Comparison of ENCODE assay signal across 8 cellular contexts in genomic region chr16:89686520-89687091, GRCh38. TPM values are rescaled to one million over a fixed set of nuclear protein-coding genes. Genes with fewer than 3 reads are reported as not detected.
DNase-seq lines count a peak whose midpoint lies in the region; ATAC-seq, FAIRE-seq and TF ChIP-seq lines count a peak whose summit lies in the region.

TSS of gene CDK10 (plus strand) at chr16:89686689. CDS start at chr16:89686711, 22 bp downstream.

- H3K9ac ChIP-seq in SU-DHL-6 (ENCODE audit: low read length), result peak within 1 kb of the TSS; percentile 90

- TF ChIP-seq CTCF in GM06990 (IDR thresholded peaks at IDR 0.05; ENCODE audit: insufficient read depth, low read length, poor library complexity, severe bottlenecking) (no peak), SU-DHL-6 (IDR thresholded peaks at IDR 0.05; ENCODE audit: insufficient read depth, low read length, poor library complexity, severe bottlenecking) (no peak), pancreas (IDR thresholded peaks at IDR 0.05) (no peak), thyroid gland (IDR thresholded peaks at IDR 0.05) (no peak)

- H3K4me1 Mint-ChIP-seq in activated naive CD8-positive, alpha-beta T cell treated with anti-CD3 and anti-CD28 coated beads, Interleukin-2, amount 10 ng/mL, durations not matched to agents 7 days and 5 days, result peaks cover 11% of the 10 kb centered on the region

- ATAC-seq in activated naive CD8-positive, alpha-beta T cell treated with anti-CD3 and anti-CD28 coated beads, Interleukin-2, amount 10 ng/mL, durations not matched to agents 7 days and 5 days (ENCODE audit: low read depth), result peak; percentile 88
- peak; percentile 84 to 93 (median 90) for ATAC-seq in pancreas

- H3K4me1 ChIP-seq in pancreas, result peaks cover 9 to 16% (median 12%) of the 10 kb centered on the region in 3 donors
- H3K4me1 ChIP-seq in thyroid gland, result peaks cover 8 to 11% of the 10 kb centered on the region in 2 donors

- peak within 1 kb of the TSS; percentile 90 for H3K27ac Mint-ChIP-seq in activated naive CD8-positive, alpha-beta T cell treated with anti-CD3 and anti-CD28 coated beads, Interleukin-2, amount 10 ng/mL, durations not matched to agents 7 days and 5 days

- H3K4me3 ChIP-seq in GM06990 (replicated peaks; ENCODE audit: low read depth, low read length) (peak within 1 kb of the TSS; percentile 68), SU-DHL-6 (ENCODE audit: insufficient read depth, low read length, poor library complexity, severe bottlenecking) (peak within 1 kb of the TSS; percentile 95), pancreas (peak within 1 kb of the TSS; percentile 69 to 100 (median 95)), thyroid gland (replicated peaks in 1 of 3) (peak within 1 kb of the TSS; percentile 59 to 77 (median 63))

- 0 to 1% methylated on average over 54 to 67 of the region's 67 CpGs for WGBS in pancreas, 2 donors
- WGBS in thyroid gland, 2 donors, result 0% methylated on average over 2 of the region's 67 CpGs; no CpG with 5 or more reads in 1 of the 2 donors

- intact Hi-C loops in head of caudate nucleus (cut with DNase I) (loop anchor here (10.0 kb wide), 1 partner anchor 122 kb away; the partner anchor contains the start of gene RPL13), pancreas (cut with DNase I) (no loop called here), thyroid gland (cut with DNase I) (no loop called here)

- DNase-seq in GM06990 (ENCODE audit: extremely low read depth, insufficient read length), result peak; percentile 94
- DNase-seq in HEK293T (ENCODE audit: extremely low spot score), result peak; percentile 96
- DNase-seq in NAMALWA (ENCODE audit: low spot score), result peak; percentile 93
- DNase-seq in activated naive CD8-positive, alpha-beta T cell treated with anti-CD3 and anti-CD28 coated beads, Interleukin-2, amount 10 ng/mL, durations not matched to agents 7 days and 5 days, result peak; percentile 98
- DNase-seq in head of caudate nucleus, result peak; percentile 69 to 97 (median 91)
- DNase-seq in pancreas, result peak; percentile 87 to 98 (median 94)
- peak; percentile 88 to 91 for DNase-seq in thyroid gland

- H3K27me3 Mint-ChIP-seq in activated naive CD8-positive, alpha-beta T cell treated with anti-CD3 and anti-CD28 coated beads, Interleukin-2, amount 10 ng/mL, durations not matched to agents 7 days and 5 days, result no peaks in the 10 kb centered on the region

- peak within 1 kb of the TSS; percentile 98 for H3K4me2 ChIP-seq in SU-DHL-6 (ENCODE audit: low read depth, low read length, poor library complexity, severe bottlenecking)

- H3K9me3 ChIP-seq in SU-DHL-6 (ENCODE audit: insufficient read depth, low read length), result no peaks in the 10 kb centered on the region
- H3K9me3 ChIP-seq in pancreas, result no peaks in the 10 kb centered on the region
- H3K9me3 ChIP-seq in thyroid gland, result no peaks in the 10 kb centered on the region

- no peaks in the 10 kb centered on the region for H4K20me1 ChIP-seq in SU-DHL-6 (ENCODE audit: low read depth, low read length)

- peaks cover 4% of the 10 kb centered on the region for H3F3A ChIP-seq in SU-DHL-6 (ENCODE audit: insufficient read depth)

- H3K36me3 ChIP-seq in GM06990 (ENCODE audit: control insufficient read depth, insufficient read depth, low read length), result peaks cover 12% of the 10 kb centered on the region
- H3K36me3 ChIP-seq in SU-DHL-6 (ENCODE audit: low read length), result no peaks in the 10 kb centered on the region; the same call in 1 of the 2 replicates
- H3K36me3 ChIP-seq in pancreas, result peaks cover 0 to 13% (median 6%) of the 10 kb centered on the region in 3 donors
- peaks cover 4 to 10% of the 10 kb centered on the region in 2 donors for H3K36me3 ChIP-seq in thyroid gland

- CTCF ChIA-PET in HEK293T (lab: Yijun Ruan, JAX), result interaction anchor here (1.1 kb wide), 1 partner anchor 20 kb away, joined by 4 read pairs; no protein-coding TSS in a partner anchor

- no peaks in the 10 kb centered on the region for H3K27me3 ChIP-seq in GM06990 (replicated peaks; ENCODE audit: control insufficient read depth, insufficient read depth, low read length)
- H3K27me3 ChIP-seq in SU-DHL-6 (ENCODE audit: low read length), result no peaks in the 10 kb centered on the region
- no peaks in the 10 kb centered on the region for H3K27me3 ChIP-seq in pancreas
- H3K27me3 ChIP-seq in thyroid gland, result no peaks in the 10 kb centered on the region

- no peaks in the 10 kb centered on the region for H3K9me2 ChIP-seq in SU-DHL-6 (replicated peaks; ENCODE audit: insufficient read depth, low read length)

- H3K27ac ChIP-seq in SU-DHL-6 (ENCODE audit: low read depth, low read length) (peak within 1 kb of the TSS; percentile 97), pancreas (peak within 1 kb of the TSS; percentile 78 to 91 (median 86)), thyroid gland (peak within 1 kb of the TSS; percentile 78 to 84 (median 83))

- POLR2A ChIA-PET in HEK293T (lab: Yijun Ruan, JAX), result interaction anchor here (0.7 to 2.5 kb wide), 9 partner anchors 9 to 30 kb away, joined by 3 to 16 read pairs (median 5); no protein-coding TSS in a partner anchor
- POLR2A ChIA-PET in activated naive CD8-positive, alpha-beta T cell treated with anti-CD3 and anti-CD28 coated beads, Interleukin-2, amount 10 ng/mL, durations not matched to agents 7 days and 5 days (lab: Charles Lee), result interaction anchor here (0.6 to 1.9 kb wide), 9 partner anchors 11 to 188 kb away, joined by 3 to 18 read pairs (median 5); partner anchors contain the start of gene TCF25

- H3K4me3 Mint-ChIP-seq in activated naive CD8-positive, alpha-beta T cell treated with anti-CD3 and anti-CD28 coated beads, Interleukin-2, amount 10 ng/mL, durations not matched to agents 7 days and 5 days, result peak within 1 kb of the TSS; percentile 96

- H2AFZ ChIP-seq in SU-DHL-6 (ENCODE audit: low read depth, low read length, severe bottlenecking), result peak within 1 kb of the TSS; percentile 99

- peaks cover 8% of the 10 kb centered on the region for H3K36me3 Mint-ChIP-seq in activated naive CD8-positive, alpha-beta T cell treated with anti-CD3 and anti-CD28 coated beads, Interleukin-2, amount 10 ng/mL, durations not matched to agents 7 days and 5 days

- peak; percentile 61 to 89 for TF ChIP-seq POLR2A in thyroid gland (IDR thresholded peaks at IDR 0.05)

- FAIRE-seq in pancreas (lab: Jason Lieb, UNC), result no peak

- H3K79me2 ChIP-seq in SU-DHL-6 (ENCODE audit: insufficient read depth, low read length), result peaks cover 8% of the 10 kb centered on the region

- H3K9me3 Mint-ChIP-seq in activated naive CD8-positive, alpha-beta T cell treated with anti-CD3 and anti-CD28 coated beads, Interleukin-2, amount 10 ng/mL, durations not matched to agents 7 days and 5 days, result no peaks in the 10 kb centered on the region

TF ChIP-seq in HEK293T, 16 proteins besides CTCF, POLR2A, EP300 and RAD21:
- TF ChIP-seq, protein P1, sequence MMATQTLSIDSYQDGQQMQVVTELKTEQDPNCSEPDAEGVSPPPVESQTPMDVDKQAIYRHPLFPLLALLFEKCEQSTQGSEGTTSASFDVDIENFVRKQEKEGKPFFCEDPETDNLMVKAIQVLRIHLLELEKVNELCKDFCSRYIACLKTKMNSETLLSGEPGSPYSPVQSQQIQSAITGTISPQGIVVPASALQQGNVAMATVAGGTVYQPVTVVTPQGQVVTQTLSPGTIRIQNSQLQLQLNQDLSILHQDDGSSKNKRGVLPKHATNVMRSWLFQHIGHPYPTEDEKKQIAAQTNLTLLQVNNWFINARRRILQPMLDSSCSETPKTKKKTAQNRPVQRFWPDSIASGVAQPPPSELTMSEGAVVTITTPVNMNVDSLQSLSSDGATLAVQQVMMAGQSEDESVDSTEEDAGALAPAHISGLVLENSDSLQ (IDR thresholded peaks at IDR 0.05), result no peak
- TF ChIP-seq L3MBTL2 (conservative IDR thresholded peaks at IDR 0.05), result peak; percentile 99

RNA-seq across cellular contexts. Expression of gene CDK10, which starts in this region (rescaled TPM):
- 100 to 1,000 TPM; 103 to 104 TPM for total RNA-seq in activated naive CD8-positive, alpha-beta T cell treated with anti-CD3 and anti-CD28 coated beads, Interleukin-2, amount 10 ng/mL, durations not matched to agents 7 days and 5 days
- total RNA-seq in pancreas (10 to 100 TPM; 33.7 to 92.7 (median 51.3) TPM), thyroid gland (100 to 1,000 TPM in 1 of 4 donors, 10 to 100 TPM in 3; 88.7 to 109 (median 91.3) TPM)
- 100 to 1,000 TPM; 224 to 253 TPM for polyA plus RNA-seq in pancreas

Comparison
In these comparisons a context has a peak if more than half of its experiments do, and no peak if none do; other contexts are left out.
1. Peak in every context shown above with its lines: DNase-seq, ATAC-seq, H3K4me3 ChIP-seq and H3K27ac ChIP-seq.